10 cellular contexts compared by ENCODE assay signal in the genomic region with DNA sequence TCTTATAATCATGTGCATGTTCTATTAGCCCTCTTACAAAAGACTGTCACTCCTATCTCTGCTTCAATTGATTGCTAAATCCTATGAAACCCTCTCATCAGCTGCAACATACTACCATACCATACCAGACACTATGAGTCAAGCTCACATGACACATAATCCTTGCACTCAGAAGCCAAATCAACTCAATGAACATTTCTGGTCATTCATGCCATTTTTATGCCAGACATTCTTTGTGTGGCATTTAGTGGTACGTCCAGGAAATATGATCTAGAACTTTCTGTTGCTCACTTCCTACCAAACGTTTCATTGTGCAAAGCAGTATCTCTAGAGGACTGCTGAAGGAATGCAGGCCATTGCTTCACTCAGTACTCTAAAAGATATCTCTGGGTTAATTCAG.
DNase-seq lines count a peak whose midpoint lies in the region; ATAC-seq, FAIRE-seq and TF ChIP-seq lines count a peak whose summit lies in the region.
"Had no signal": no experiment of that assay in that cellular context is flagged by ENCODE, and none has a peak within 500 bp of the region (broad histone marks: within the 10 kb centered on the region; RNA-seq: fewer than 3 reads in every experiment).

No MANE protein-coding gene starts in this region.

- H3K36me3 ChIP-seq in breast epithelium (no peaks in the 10 kb centered on the region), vagina (no peaks in the 10 kb centered on the region)

- H3K4me1 Mint-ChIP-seq in MCF 10A (ENCODE audit: insufficient read depth, unreplicated experiment) = peaks cover 36% of the 10 kb centered on the region
- peaks cover 29% of the 10 kb centered on the region for H3K4me1 Mint-ChIP-seq in activated CD4-positive, alpha-beta memory T cell treated with anti-CD3 and anti-CD28 coated beads, Interleukin-2, amount 10 ng/mL, durations not matched to agents 7 days and 5 days
- peaks cover 22% of the 10 kb centered on the region for H3K4me1 Mint-ChIP-seq in activated naive CD4-positive, alpha-beta T cell treated with anti-CD3 and anti-CD28 coated beads for 36 hours (ENCODE audit: low read depth)

- no peaks in the 10 kb centered on the region for H3K27me3 Mint-ChIP-seq in MCF 10A (ENCODE audit: insufficient read depth, unreplicated experiment)
- no peaks in the 10 kb centered on the region for H3K27me3 Mint-ChIP-seq in activated CD4-positive, alpha-beta memory T cell treated with anti-CD3 and anti-CD28 coated beads, Interleukin-2, amount 10 ng/mL, durations not matched to agents 7 days and 5 days
- no peaks in the 10 kb centered on the region for H3K27me3 Mint-ChIP-seq in activated naive CD4-positive, alpha-beta T cell treated with anti-CD3 and anti-CD28 coated beads for 36 hours (ENCODE audit: low read depth)

- peaks cover 16% of the 10 kb centered on the region for H3K36me3 Mint-ChIP-seq in MCF 10A (ENCODE audit: insufficient read depth, unreplicated experiment)
- peaks cover 31% of the 10 kb centered on the region for H3K36me3 Mint-ChIP-seq in activated CD4-positive, alpha-beta memory T cell treated with anti-CD3 and anti-CD28 coated beads, Interleukin-2, amount 10 ng/mL, durations not matched to agents 7 days and 5 days (ENCODE audit: low read depth)
- H3K36me3 Mint-ChIP-seq in activated naive CD4-positive, alpha-beta T cell treated with anti-CD3 and anti-CD28 coated beads for 36 hours (ENCODE audit: low read depth) = peaks cover 29% of the 10 kb centered on the region

- CTCF ChIA-PET in MCF 10A (lab: Yijun Ruan, JAX) = interaction anchor here (0.8 to 1.7 kb wide), 4 partner anchors 25 to 228 kb away, joined by 3 to 6 read pairs (median 4); no protein-coding TSS in a partner anchor
- CTCF ChIA-PET in activated CD4-positive, alpha-beta memory T cell treated with anti-CD3 and anti-CD28 coated beads, Interleukin-2, amount 10 ng/mL, durations not matched to agents 7 days and 5 days (lab: Charles Lee) = interaction anchor here (1.4 kb wide), 1 partner anchor 44 kb away, joined by 3 read pairs; no protein-coding TSS in a partner anchor
- CTCF ChIA-PET in activated naive CD4-positive, alpha-beta T cell treated with anti-CD3 and anti-CD28 coated beads for 36 hours (lab: Charles Lee) = no interaction called here

- H3K4me1 ChIP-seq in breast epithelium (peaks cover 0 to 6% of the 10 kb centered on the region in 2 donors), vagina (peaks cover 8% of the 10 kb centered on the region)

- no peaks in the 10 kb centered on the region for H3K9me3 Mint-ChIP-seq in MCF 10A (ENCODE audit: unreplicated experiment)
- no peaks in the 10 kb centered on the region for H3K9me3 Mint-ChIP-seq in activated CD4-positive, alpha-beta memory T cell treated with anti-CD3 and anti-CD28 coated beads, Interleukin-2, amount 10 ng/mL, durations not matched to agents 7 days and 5 days
- H3K9me3 Mint-ChIP-seq in activated naive CD4-positive, alpha-beta T cell treated with anti-CD3 and anti-CD28 coated beads for 36 hours = no peaks in the 10 kb centered on the region

- H3K9me3 ChIP-seq in breast epithelium (no peaks in the 10 kb centered on the region), vagina (no peaks in the 10 kb centered on the region)

- TF ChIP-seq POLR2A in breast epithelium (IDR thresholded peaks at IDR 0.05) (no peak), vagina (IDR thresholded peaks at IDR 0.05) (no peak), GM12891 (IDR thresholded peaks at IDR 0.05; ENCODE audit: low read depth, low read length) (no peak)

- intact Hi-C loops in MCF 10A (cut with micrococcal nuclease) (loop anchor here (1.0 kb wide), 1 partner anchor 13 kb away; no protein-coding TSS in a partner anchor), breast epithelium (cut with DNase I; ENCODE audit: low total_unique reads) (no loop called here), left ventricle myocardium superior (cut with micrococcal nuclease) (no loop called here), vagina (cut with DNase I) (no loop called here)
- intact Hi-C loops in activated naive CD4-positive, alpha-beta T cell treated with anti-CD3 and anti-CD28 coated beads for 36 hours (cut with micrococcal nuclease) = no loop called here

- H3K27ac ChIP-seq in breast epithelium (peak overlapping the region in 1 of 2 donors; percentile 54), vagina (peak overlapping the region; percentile 18)
- H3K27ac ChIP-seq: C4-2B had no signal

- H3K4me3 ChIP-seq in breast epithelium (no peak overlapping the region), vagina (no peak overlapping the region)

- TF ChIP-seq CTCF in MCF 10A (IDR thresholded peaks at IDR 0.05; ENCODE audit: unreplicated experiment) (no peak), breast epithelium (IDR thresholded peaks at IDR 0.05) (no peak), vagina (IDR thresholded peaks at IDR 0.05) (no peak)

- no peak for FAIRE-seq in GM12891 (lab: Jason Lieb, UNC)

- ATAC-seq in left ventricle myocardium superior = peak; percentile 34

- H3K27me3 ChIP-seq in breast epithelium (no peaks in the 10 kb centered on the region), vagina (no peaks in the 10 kb centered on the region)

- peak overlapping the region; percentile 5 for H3K4me3 Mint-ChIP-seq in MCF 10A (ENCODE audit: unreplicated experiment)
- H3K4me3 Mint-ChIP-seq in activated CD4-positive, alpha-beta memory T cell treated with anti-CD3 and anti-CD28 coated beads, Interleukin-2, amount 10 ng/mL, durations not matched to agents 7 days and 5 days = no peak overlapping the region
- H3K4me3 Mint-ChIP-seq in activated naive CD4-positive, alpha-beta T cell treated with anti-CD3 and anti-CD28 coated beads for 36 hours = no peak overlapping the region

- POLR2A ChIA-PET in MCF 10A (lab: Yijun Ruan, JAX) = interaction anchor here (0.7 to 1.5 kb wide), 6 partner anchors 11 to 318 kb away, joined by 3 to 5 read pairs (median 3); no protein-coding TSS in a partner anchor
- POLR2A ChIA-PET in activated CD4-positive, alpha-beta memory T cell treated with anti-CD3 and anti-CD28 coated beads, Interleukin-2, amount 10 ng/mL, durations not matched to agents 7 days and 5 days (lab: Charles Lee) = interaction anchor here (0.5 to 2.7 kb wide), 2 partner anchors 12 to 20 kb away, joined by 3 to 9 read pairs; no protein-coding TSS in a partner anchor

- peak; percentile 92 for DNase-seq in MCF 10A (ENCODE audit: unreplicated experiment)
- DNase-seq in breast epithelium (ENCODE audit: low spot score in 2 of 2) = no peak
- no peak for DNase-seq in activated CD4-positive, alpha-beta memory T cell treated with anti-CD3 and anti-CD28 coated beads, Interleukin-2, amount 10 ng/mL, durations not matched to agents 7 days and 5 days
- no peak for DNase-seq in left ventricle myocardium superior
- DNase-seq in vagina (ENCODE audit: extremely low spot score in 2 of 2) = no peak
- no peak for DNase-seq in NCI-H526 (lab: John Stamatoyannopoulos, UW)
- DNase-seq in GM12891 (ENCODE audit: insufficient read length, low spot score) = no peak
- DNase-seq in activated naive CD4-positive, alpha-beta T cell treated with anti-CD3 and anti-CD28 coated beads for 36 hours = no peak
- DNase-seq: amygdala had no signal

- H3K27ac Mint-ChIP-seq in MCF 10A (ENCODE audit: low read depth, unreplicated experiment) = peak overlapping the region; percentile 19
- H3K27ac Mint-ChIP-seq in activated CD4-positive, alpha-beta memory T cell treated with anti-CD3 and anti-CD28 coated beads, Interleukin-2, amount 10 ng/mL, durations not matched to agents 7 days and 5 days = peak overlapping the region; percentile 2
- no peak overlapping the region for H3K27ac Mint-ChIP-seq in activated naive CD4-positive, alpha-beta T cell treated with anti-CD3 and anti-CD28 coated beads for 36 hours

- BruUV-seq in MCF 10A (replicated peaks; lab: Mats Ljungman, UMichigan) = no TSS peak

TF ChIP-seq in GM12891, 5 proteins besides CTCF, POLR2A, EP300 and RAD21:
- TF ChIP-seq PAX5 (IDR thresholded peaks at IDR 0.05; ENCODE audit: insufficient read depth, low read length, severe bottlenecking) = no peak
- no peak for TF ChIP-seq TAF1 (IDR thresholded peaks at IDR 0.05; ENCODE audit: low read depth, low read length)
- TF ChIP-seq POU2F2 (IDR thresholded peaks at IDR 0.05; ENCODE audit: low read depth, low read length) = no peak
- TF ChIP-seq POLR2AphosphoS5 (IDR thresholded peaks at IDR 0.05; ENCODE audit: low read depth, low read length) = no peak
- no peak for TF ChIP-seq SPI1 (IDR thresholded peaks at IDR 0.05; ENCODE audit: low read depth, low read length)
